ENCODE assay signal across 8 cellular contexts in the genomic region with DNA sequence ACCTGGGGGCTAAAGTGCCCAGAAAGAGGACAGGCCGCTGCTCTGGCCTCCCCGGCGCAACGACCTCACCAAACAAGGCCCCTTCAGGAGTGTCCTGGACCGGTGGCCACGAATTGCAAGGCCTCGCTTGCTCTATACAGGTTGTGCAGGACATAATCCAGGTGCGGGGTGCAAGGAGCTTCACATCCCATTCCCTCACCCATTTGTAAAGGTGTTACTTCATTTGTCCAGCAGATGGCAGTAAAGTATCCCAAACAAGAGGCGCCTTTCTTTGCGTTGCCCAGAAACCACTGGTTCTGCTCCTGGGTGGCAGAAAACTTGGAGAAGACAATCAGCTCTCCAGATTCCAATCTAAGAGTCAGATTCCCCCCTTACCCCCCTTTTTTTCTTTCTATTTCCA. TPM values are rescaled to one million over a fixed set of nuclear protein-coding genes. Genes with fewer than 3 reads are reported as not detected.
DNase-seq lines count a peak whose midpoint lies in the region; ATAC-seq and TF ChIP-seq lines count a peak whose summit lies in the region.

No MANE protein-coding gene starts in this region.

- DNase-seq in COLO668 (lab: John Stamatoyannopoulos, UW; ENCODE audit: unreplicated experiment) (peak; percentile 59), NCI-H2227 (lab: John Stamatoyannopoulos, UW; ENCODE audit: unreplicated experiment) (peak; percentile 88), Right ventricle myocardium superior (no peak), progenitor cell of endocrine pancreas (ENCODE audit: low spot score, unreplicated experiment) (peak; percentile 34)
- DNase-seq in activated CD8-positive, alpha-beta T cell treated with anti-CD3 and anti-CD28 coated beads, Interleukin-2, amount 10 ng/mL, durations not matched to agents 7 days and 5 days, result peak; percentile 58

- H3K36me3 Mint-ChIP-seq in activated CD8-positive, alpha-beta T cell treated with anti-CD3 and anti-CD28 coated beads, Interleukin-2, amount 10 ng/mL, durations not matched to agents 7 days and 5 days (ENCODE audit: low read depth), result no peaks in the 10 kb centered on the region
- no peaks in the 10 kb centered on the region for H3K36me3 Mint-ChIP-seq in progenitor cell of endocrine pancreas (ENCODE audit: insufficient read depth)

- POLR2A ChIA-PET in activated CD8-positive, alpha-beta T cell treated with anti-CD3 and anti-CD28 coated beads, Interleukin-2, amount 10 ng/mL, durations not matched to agents 7 days and 5 days (lab: Charles Lee), result no interaction called here

- H3K9me3 Mint-ChIP-seq in activated CD8-positive, alpha-beta T cell treated with anti-CD3 and anti-CD28 coated beads, Interleukin-2, amount 10 ng/mL, durations not matched to agents 7 days and 5 days (ENCODE audit: insufficient read depth), result no peaks in the 10 kb centered on the region
- H3K9me3 Mint-ChIP-seq in progenitor cell of endocrine pancreas (ENCODE audit: low read depth), result no peaks in the 10 kb centered on the region

- no peaks in the 10 kb centered on the region for H3K4me1 Mint-ChIP-seq in activated CD8-positive, alpha-beta T cell treated with anti-CD3 and anti-CD28 coated beads, Interleukin-2, amount 10 ng/mL, durations not matched to agents 7 days and 5 days (ENCODE audit: low read depth)
- no peaks in the 10 kb centered on the region for H3K4me1 Mint-ChIP-seq in progenitor cell of endocrine pancreas (ENCODE audit: low read depth)

- CTCF ChIA-PET in activated CD8-positive, alpha-beta T cell treated with anti-CD3 and anti-CD28 coated beads, Interleukin-2, amount 10 ng/mL, durations not matched to agents 7 days and 5 days (lab: Charles Lee), result interaction anchor here (0.6 to 14.2 kb wide), 48 partner anchors 8 to 661 kb away, joined by 3 to 299 read pairs (median 4); a partner anchor contains a TSS

- H3K27me3 Mint-ChIP-seq in activated CD8-positive, alpha-beta T cell treated with anti-CD3 and anti-CD28 coated beads, Interleukin-2, amount 10 ng/mL, durations not matched to agents 7 days and 5 days (ENCODE audit: low read depth), result peaks cover 28% of the 10 kb centered on the region
- H3K27me3 Mint-ChIP-seq in progenitor cell of endocrine pancreas, result peaks cover 44% of the 10 kb centered on the region

- H3K27ac Mint-ChIP-seq in activated CD8-positive, alpha-beta T cell treated with anti-CD3 and anti-CD28 coated beads, Interleukin-2, amount 10 ng/mL, durations not matched to agents 7 days and 5 days, result no peak overlapping the region
- H3K27ac Mint-ChIP-seq in progenitor cell of endocrine pancreas, result no peak overlapping the region

- TF ChIP-seq CTCF in progenitor cell of endocrine pancreas (IDR thresholded peaks at IDR 0.05; ENCODE audit: unreplicated experiment), result peak; percentile 75

- intact Hi-C loops in Right ventricle myocardium superior (cut with DNase I), result loop anchor here (1.0 to 5.0 kb wide), 3 partner anchors 122 to 222 kb away; no protein-coding TSS in a partner anchor

- ATAC-seq in GM18907 (IDR thresholded peaks at IDR 0.05; ENCODE audit: unreplicated experiment) (peak; percentile 45), Right ventricle myocardium superior (ENCODE audit: poor library complexity) (peak; percentile 78), GM21447 (IDR thresholded peaks at IDR 0.05; ENCODE audit: unreplicated experiment) (no peak), GM18502 (IDR thresholded peaks at IDR 0.05; ENCODE audit: poor library complexity, unreplicated experiment) (no peak)
- peak; percentile 47 for ATAC-seq in activated CD8-positive, alpha-beta T cell treated with anti-CD3 and anti-CD28 coated beads, Interleukin-2, amount 10 ng/mL, durations not matched to agents 7 days and 5 days

- H3K4me3 Mint-ChIP-seq in activated CD8-positive, alpha-beta T cell treated with anti-CD3 and anti-CD28 coated beads, Interleukin-2, amount 10 ng/mL, durations not matched to agents 7 days and 5 days, result no peak overlapping the region
- H3K4me3 Mint-ChIP-seq in progenitor cell of endocrine pancreas (ENCODE audit: low read depth), result no peak overlapping the region

RNA-seq across cellular contexts. Expression of a gene that starts 35.9 kb away (rescaled TPM):
- 1 to 10 TPM; 3.5 to 3.6 TPM for total RNA-seq in activated CD8-positive, alpha-beta T cell treated with anti-CD3 and anti-CD28 coated beads, Interleukin-2, amount 10 ng/mL, durations not matched to agents 7 days and 5 days
- 17.3 TPM for total RNA-seq in Right ventricle myocardium superior
- 23.7 and 27.1 TPM in 2 replicates for total RNA-seq in progenitor cell of endocrine pancreas

Comparison
In these comparisons a context has a peak if more than half of its experiments do, and no peak if none do; other contexts are left out.
1. ATAC-seq: peak in GM18907 (single experiment), activated CD8-positive, alpha-beta T cell treated with anti-CD3 and anti-CD28 coated beads, Interleukin-2, amount 10 ng/mL, durations not matched to agents 7 days and 5 days (single experiment) and Right ventricle myocardium superior (single experiment); none in GM21447 (single experiment) and GM18502 (single experiment).